In the genomic region with DNA sequence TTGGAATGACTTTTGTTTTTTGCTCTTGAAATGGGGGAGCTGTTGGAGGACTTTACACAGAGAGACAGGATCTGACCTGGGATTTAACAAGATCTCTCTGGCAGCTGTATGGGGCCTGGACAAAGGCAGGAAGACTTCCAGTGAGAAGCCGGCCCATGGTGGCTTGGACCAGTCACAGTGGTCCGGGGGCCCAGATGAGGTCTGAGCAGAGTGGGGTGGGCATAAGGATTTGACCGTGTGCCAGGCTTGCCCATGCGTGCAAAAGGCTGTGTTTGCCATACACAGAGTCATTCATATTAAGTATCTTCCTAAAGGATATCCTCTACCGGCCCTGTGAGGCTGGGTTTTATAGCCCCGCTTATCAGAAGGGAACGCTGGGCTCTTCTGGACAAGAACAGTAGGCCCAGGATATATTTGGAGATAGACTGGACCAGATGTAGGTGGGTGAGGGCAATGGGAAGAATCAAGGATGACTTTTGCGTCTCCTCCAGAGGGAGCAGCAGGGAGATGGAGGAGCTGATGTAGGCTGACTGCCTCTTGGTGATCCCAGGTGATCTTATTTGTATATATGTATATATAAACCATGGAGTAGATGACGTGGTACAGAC, we compare ENCODE assay signal across 18 cellular contexts. TPM values are rescaled to one million over a fixed set of nuclear protein-coding genes. Genes with fewer than 3 reads are reported as not detected.
A peak's percentile ranks its signal among the peaks of the same experiment; 100 is the strongest.
DNase-seq lines count a peak whose midpoint lies in the region; ATAC-seq and TF ChIP-seq lines count a peak whose summit lies in the region.
"Had no signal": no experiment of that assay in that cellular context is flagged by ENCODE, and none has a peak within 500 bp of the region (broad histone marks: within the 10 kb centered on the region; RNA-seq: fewer than 3 reads in every experiment).

No MANE protein-coding gene starts in this region.

- DNase-seq in activated CD8-positive, alpha-beta memory T cell treated with anti-CD3 and anti-CD28 coated beads, Interleukin-2, amount 10 ng/mL, durations not matched to agents 7 days and 5 days: peak; percentile 19
- DNase-seq in activated CD8-positive, alpha-beta memory T cell treated with anti-CD3 and anti-CD28 coated beads, Interleukin-2, amount 50 U/mL, for 48 hours: no peak
- no peak for DNase-seq in endothelial cell (ENCODE audit: low spot score)
- DNase-seq in osteoblast (ENCODE audit: insufficient read length, low spot score, missing footprints): peak; percentile 50
- no peak for DNase-seq in HEK293T (ENCODE audit: extremely low spot score)
- DNase-seq in HT-29 (ENCODE audit: low spot score): no peak
- no peak for DNase-seq in stimulated activated naive CD4-positive, alpha-beta T cell (lab: John Stamatoyannopoulos, UW)
- DNase-seq: 8988T; AML-193; Caco-2; CD8-positive, alpha-beta memory T cell; DND-41; GF-D8; HCEC 1CT had no signal

- no peak for ATAC-seq in activated CD8-positive, alpha-beta memory T cell treated with anti-CD3 and anti-CD28 coated beads, Interleukin-2, amount 10 ng/mL, durations not matched to agents 7 days and 5 days

- no peak overlapping the region for H3K27ac Mint-ChIP-seq in activated CD8-positive, alpha-beta memory T cell treated with anti-CD3 and anti-CD28 coated beads, Interleukin-2, amount 10 ng/mL, durations not matched to agents 7 days and 5 days
- H3K27ac Mint-ChIP-seq in endothelial cell (ENCODE audit: unreplicated experiment): no peak overlapping the region

- no peaks in the 10 kb centered on the region for H3K9me3 ChIP-seq in osteoblast (ENCODE audit: low read depth, low read length)
- H3K9me3 ChIP-seq: BLaER1, Caco-2 had no signal

- no peak for TF ChIP-seq CTCF in endothelial cell (IDR thresholded peaks at IDR 0.05; ENCODE audit: unreplicated experiment)
- TF ChIP-seq CTCF in osteoblast (IDR thresholded peaks at IDR 0.05; ENCODE audit: extremely low read depth, low read depth, low read length): no peak

- no peak overlapping the region for H2AFZ ChIP-seq in osteoblast (ENCODE audit: low read length)

- H3K36me3 ChIP-seq in osteoblast (ENCODE audit: insufficient read depth, low read length): peaks cover 87% of the 10 kb centered on the region

- H3K4me1 ChIP-seq in osteoblast (ENCODE audit: insufficient read depth, low read length): peaks cover 4% of the 10 kb centered on the region

- H3K79me2 ChIP-seq in osteoblast (ENCODE audit: insufficient read depth, low read length): peaks cover 71% of the 10 kb centered on the region

- peaks cover 72% of the 10 kb centered on the region for H4K20me1 ChIP-seq in osteoblast (ENCODE audit: insufficient read depth, low read length)

- H3K27ac ChIP-seq in osteoblast (ENCODE audit: low read depth, low read length): no peak overlapping the region
- H3K27ac ChIP-seq: BLaER1 had no signal

- POLR2A ChIA-PET in HEK293T (lab: Yijun Ruan, JAX): no interaction called here

- no peaks in the 10 kb centered on the region for H3K27me3 ChIP-seq in osteoblast (ENCODE audit: insufficient read depth, low read length)

- no peak overlapping the region for H3K4me2 ChIP-seq in osteoblast (ENCODE audit: insufficient read depth, low read length)
- H3K4me2 ChIP-seq: BLaER1 had no signal

- no peak overlapping the region for H3K4me3 ChIP-seq in osteoblast (ENCODE audit: insufficient read depth, low read length)
- H3K4me3 ChIP-seq: BLaER1 had no signal

- H3K27me3 Mint-ChIP-seq in activated CD8-positive, alpha-beta memory T cell treated with anti-CD3 and anti-CD28 coated beads, Interleukin-2, amount 10 ng/mL, durations not matched to agents 7 days and 5 days: no peaks in the 10 kb centered on the region
- peaks cover 15% of the 10 kb centered on the region for H3K27me3 Mint-ChIP-seq in endothelial cell (ENCODE audit: unreplicated experiment)
- H3K27me3 Mint-ChIP-seq: CD8-positive, alpha-beta memory T cell had no signal

- CTCF ChIA-PET in activated CD8-positive, alpha-beta memory T cell treated with anti-CD3 and anti-CD28 coated beads, Interleukin-2, amount 10 ng/mL, durations not matched to agents 7 days and 5 days (lab: Charles Lee): no interaction called here
- CTCF ChIA-PET in HEK293T (lab: Yijun Ruan, JAX): no interaction called here

- no peaks in the 10 kb centered on the region for H3K4me1 Mint-ChIP-seq in activated CD8-positive, alpha-beta memory T cell treated with anti-CD3 and anti-CD28 coated beads, Interleukin-2, amount 10 ng/mL, durations not matched to agents 7 days and 5 days
- H3K4me1 Mint-ChIP-seq in endothelial cell (ENCODE audit: unreplicated experiment): peaks cover 31% of the 10 kb centered on the region
- H3K4me1 Mint-ChIP-seq: CD8-positive, alpha-beta memory T cell had no signal

- no peak overlapping the region for H3K4me3 Mint-ChIP-seq in activated CD8-positive, alpha-beta memory T cell treated with anti-CD3 and anti-CD28 coated beads, Interleukin-2, amount 10 ng/mL, durations not matched to agents 7 days and 5 days
- peak overlapping the region; percentile 65 for H3K4me3 Mint-ChIP-seq in endothelial cell (ENCODE audit: unreplicated experiment)
- H3K4me3 Mint-ChIP-seq: IgD-negative memory B cell had no signal

- H3K36me3 Mint-ChIP-seq in activated CD8-positive, alpha-beta memory T cell treated with anti-CD3 and anti-CD28 coated beads, Interleukin-2, amount 10 ng/mL, durations not matched to agents 7 days and 5 days: no peaks in the 10 kb centered on the region
- H3K36me3 Mint-ChIP-seq in endothelial cell (ENCODE audit: low read depth, unreplicated experiment): peaks cover 71% of the 10 kb centered on the region
- H3K36me3 Mint-ChIP-seq: CD8-positive, alpha-beta memory T cell; IgD-negative memory B cell had no signal

- H3K9me3 Mint-ChIP-seq in activated CD8-positive, alpha-beta memory T cell treated with anti-CD3 and anti-CD28 coated beads, Interleukin-2, amount 10 ng/mL, durations not matched to agents 7 days and 5 days (ENCODE audit: low read depth): peaks cover 3% of the 10 kb centered on the region
- H3K9me3 Mint-ChIP-seq in endothelial cell (ENCODE audit: unreplicated experiment): no peaks in the 10 kb centered on the region

TF ChIP-seq in HEK293T, 16 proteins besides CTCF, POLR2A, EP300 and RAD21:
- TF ChIP-seq FOXM1 (IDR thresholded peaks at IDR 0.05; ENCODE audit: borderline replicate concordance) (no peak), FOXA1 (IDR thresholded peaks at IDR 0.05) (no peak), TARDBP (IDR thresholded peaks at IDR 0.05) (no peak), L3MBTL2 (conservative IDR thresholded peaks at IDR 0.05) (no peak), SUZ12 (IDR thresholded peaks at IDR 0.05) (no peak), LEF1 (IDR thresholded peaks at IDR 0.05; ENCODE audit: borderline replicate concordance) (no peak), BHLHE40 (IDR thresholded peaks at IDR 0.05; ENCODE audit: borderline replicate concordance) (no peak), ARNT (IDR thresholded peaks at IDR 0.05) (no peak), NFRKB (IDR thresholded peaks at IDR 0.05) (no peak), SP1 (IDR thresholded peaks at IDR 0.05) (no peak), HDGF (IDR thresholded peaks at IDR 0.05; ENCODE audit: borderline replicate concordance) (no peak), ZNF384 (IDR thresholded peaks at IDR 0.05) (no peak), PKNOX1 (IDR thresholded peaks at IDR 0.05) (no peak), FOXK2 (IDR thresholded peaks at IDR 0.05) (no peak), CTBP1 (IDR thresholded peaks at IDR 0.05; ENCODE audit: borderline replicate concordance) (no peak), ELF4 (IDR thresholded peaks at IDR 0.05) (no peak)

RNA-seq across cellular contexts. Expression of gene SPACA6, which starts 4.1 kb away (rescaled TPM):
- 1 to 10 TPM; 2.3 to 2.6 TPM for total RNA-seq in activated CD8-positive, alpha-beta memory T cell treated with anti-CD3 and anti-CD28 coated beads, Interleukin-2, amount 10 ng/mL, durations not matched to agents 7 days and 5 days
- total RNA-seq in endothelial cell (ENCODE audit: unreplicated experiment) (12.9 TPM), osteoblast (9.4 and 12.7 TPM in 2 replicates)
- 13.6 and 17.8 TPM in 2 replicates for total RNA-seq in HT-29 (2014; rRNA removed; shearing (Covaris generic))

RNA-seq across cellular contexts. Expression of gene HAS1, which starts 26.5 kb away (rescaled TPM):
- total RNA-seq in activated CD8-positive, alpha-beta memory T cell treated with anti-CD3 and anti-CD28 coated beads, Interleukin-2, amount 10 ng/mL, durations not matched to agents 7 days and 5 days: not detected
- total RNA-seq in endothelial cell (ENCODE audit: unreplicated experiment): not detected
- total RNA-seq in osteoblast: 5.4 and 6.2 TPM in 2 replicates
- 0.05 TPM in 1 of 2 replicates, not detected in the other for total RNA-seq in HT-29 (2014; rRNA removed; shearing (Covaris generic))
- total RNA-seq: Caco-2; CD8-positive, alpha-beta memory T cell; H4; HT1080 had no signal

RNA-seq across cellular contexts. Expression of gene SIGLEC14, which starts 50.6 kb away (rescaled TPM):
- under 1 TPM in 1 of 2 experiments, not detected in 1; 0.91 TPM for total RNA-seq in activated CD8-positive, alpha-beta memory T cell treated with anti-CD3 and anti-CD28 coated beads, Interleukin-2, amount 10 ng/mL, durations not matched to agents 7 days and 5 days
- 0.21 TPM for total RNA-seq in endothelial cell (ENCODE audit: unreplicated experiment)
- not detected in 2 replicates for total RNA-seq in osteoblast
- total RNA-seq in HT-29 (2014; rRNA removed; shearing (Covaris generic)): not detected in 2 replicates
- total RNA-seq: Caco-2, H4 had no signal

RNA-seq across cellular contexts. Expression of gene FPR1, which starts 54.4 kb away (rescaled TPM):
- total RNA-seq in activated CD8-positive, alpha-beta memory T cell treated with anti-CD3 and anti-CD28 coated beads, Interleukin-2, amount 10 ng/mL, durations not matched to agents 7 days and 5 days: not detected
- 0.67 TPM for total RNA-seq in endothelial cell (ENCODE audit: unreplicated experiment)
- total RNA-seq in osteoblast: 4.4 and 5.1 TPM in 2 replicates
- total RNA-seq in HT-29 (2014; rRNA removed; shearing (Covaris generic)): not detected in 2 replicates
- total RNA-seq: Caco-2; CD8-positive, alpha-beta memory T cell had no signal

Comparison
In these comparisons a context has a peak if more than half of its experiments do, and no peak if none do; other contexts are left out.
1. DNase-seq: peak in activated CD8-positive, alpha-beta memory T cell treated with anti-CD3 and anti-CD28 coated beads, Interleukin-2, amount 10 ng/mL, durations not matched to agents 7 days and 5 days (single experiment) and osteoblast (single experiment); none in activated CD8-positive, alpha-beta memory T cell treated with anti-CD3 and anti-CD28 coated beads, Interleukin-2, amount 50 U/mL, for 48 hours (single experiment), endothelial cell (single experiment), HEK293T (single experiment), HT-29 (single experiment) and stimulated activated naive CD4-positive, alpha-beta T cell (0 of 6).